11 cellular contexts compared by ENCODE assay signal in genomic region chr4:40915318-40916217, GRCh38.
A peak's percentile ranks its signal among the peaks of the same experiment; 100 is the strongest.
DNase-seq lines count a peak whose midpoint lies in the region; ATAC-seq and TF ChIP-seq lines count a peak whose summit lies in the region.
"Had no signal": no experiment of that assay in that cellular context is flagged by ENCODE, and none has a peak within 500 bp of the region (broad histone marks: within the 10 kb centered on the region; RNA-seq: fewer than 3 reads in every experiment).

No MANE protein-coding gene starts in this region.

- DNase-seq in MCF 10A (ENCODE audit: unreplicated experiment) (no peak), breast epithelium (ENCODE audit: low spot score in 2 of 2) (no peak), kidney glomerular epithelial cell (lab: John Stamatoyannopoulos, UW) (peak; percentile 75), thoracic aorta (ENCODE audit: low spot score) (no peak), NCI-H1092 treated with DMSO at 0.1 percent for 48 hours (lab: John Stamatoyannopoulos, UW) (no peak), transverse colon (no peak), GM20000 (ENCODE audit: low spot score) (no peak)
- DNase-seq in activated T-helper 1 cell treated with anti-CD3 and anti-CD28 coated beads, Interleukin-12 subunit alpha, Interleukin-12 subunit beta, Interleukin-2, Interleukin-4 antibody, amounts not matched to agents 30 ng/mL and 10 ng/mL and 1 ng/mL, durations not matched to agents 14 hours and 24 hours and 36 hours (ENCODE audit: low spot score) = no peak
- DNase-seq: CD4-positive, alpha-beta T cell; Karpas-422; natural killer cell had no signal

- no peaks in the 10 kb centered on the region for H3K27me3 ChIP-seq in breast epithelium
- no peaks in the 10 kb centered on the region for H3K27me3 ChIP-seq in thoracic aorta (replicated peaks; ENCODE audit: insufficient read depth)
- H3K27me3 ChIP-seq in transverse colon = no peaks in the 10 kb centered on the region

- POLR2A ChIA-PET in MCF 10A (lab: Yijun Ruan, JAX) = interaction anchor here (0.6 to 0.8 kb wide), 3 partner anchors 188 to 955 kb away, joined by 3 read pairs; no protein-coding TSS in a partner anchor

- H3K4me1 Mint-ChIP-seq in MCF 10A (ENCODE audit: insufficient read depth, unreplicated experiment) = peaks cover 24% of the 10 kb centered on the region
- H3K4me1 Mint-ChIP-seq in activated T-helper 1 cell treated with anti-CD3 and anti-CD28 coated beads, Interleukin-12 subunit alpha, Interleukin-12 subunit beta, Interleukin-2, Interleukin-4 antibody, amounts not matched to agents 30 ng/mL and 10 ng/mL and 1 ng/mL, durations not matched to agents 14 hours and 24 hours and 36 hours (ENCODE audit: low read depth) = peaks cover 40% of the 10 kb centered on the region
- H3K4me1 Mint-ChIP-seq: natural killer cell had no signal

- 70 to 83% methylated on average over 9 to 12 of the region's 12 CpGs for WGBS in transverse colon (ENCODE audit: low coverage in 1 of 2), 2 donors

- ATAC-seq in thoracic aorta (ENCODE audit: insufficient number of reproducible peaks, low FRiP score, low read depth) = peak; percentile 31
- ATAC-seq: natural killer cell had no signal

- no peaks in the 10 kb centered on the region for H3K27me3 Mint-ChIP-seq in MCF 10A (ENCODE audit: insufficient read depth, unreplicated experiment)
- H3K27me3 Mint-ChIP-seq in activated T-helper 1 cell treated with anti-CD3 and anti-CD28 coated beads, Interleukin-12 subunit alpha, Interleukin-12 subunit beta, Interleukin-2, Interleukin-4 antibody, amounts not matched to agents 30 ng/mL and 10 ng/mL and 1 ng/mL, durations not matched to agents 14 hours and 24 hours and 36 hours (ENCODE audit: insufficient read depth) = no peaks in the 10 kb centered on the region
- H3K27me3 Mint-ChIP-seq: CD4-positive, alpha-beta T cell had no signal

- H3K4me3 ChIP-seq in breast epithelium (no peak overlapping the region), thoracic aorta (peak overlapping the region; percentile 40), transverse colon (no peak overlapping the region)

- intact Hi-C loops in MCF 10A (cut with micrococcal nuclease) (loop anchor here (5.0 kb wide), 1 partner anchor 178 kb away; no protein-coding TSS in a partner anchor), breast epithelium (cut with DNase I; ENCODE audit: low total_unique reads) (no loop called here), transverse colon (cut with DNase I; ENCODE audit: low total_unique reads) (no loop called here)
- intact Hi-C loops in activated T-helper 1 cell treated with anti-CD3 and anti-CD28 coated beads, Interleukin-12 subunit alpha, Interleukin-12 subunit beta, Interleukin-2, Interleukin-4 antibody, amounts not matched to agents 30 ng/mL and 10 ng/mL and 1 ng/mL, durations not matched to agents 14 hours and 24 hours and 36 hours (cut with micrococcal nuclease) = loop anchor here (2.0 kb wide), 1 partner anchor 19 kb away; no protein-coding TSS in a partner anchor

- no TSS peak for BruUV-seq in MCF 10A (replicated peaks; lab: Mats Ljungman, UMichigan)

- no peak overlapping the region for H3K4me3 Mint-ChIP-seq in MCF 10A (ENCODE audit: unreplicated experiment)
- no peak overlapping the region for H3K4me3 Mint-ChIP-seq in activated T-helper 1 cell treated with anti-CD3 and anti-CD28 coated beads, Interleukin-12 subunit alpha, Interleukin-12 subunit beta, Interleukin-2, Interleukin-4 antibody, amounts not matched to agents 30 ng/mL and 10 ng/mL and 1 ng/mL, durations not matched to agents 14 hours and 24 hours and 36 hours
- H3K4me3 Mint-ChIP-seq: CD4-positive, alpha-beta T cell; natural killer cell had no signal

- no peak for TF ChIP-seq EP300 in transverse colon (IDR thresholded peaks at IDR 0.05; ENCODE audit: low read depth)

- no peaks in the 10 kb centered on the region for H3K9me3 Mint-ChIP-seq in MCF 10A (ENCODE audit: unreplicated experiment)
- no peaks in the 10 kb centered on the region for H3K9me3 Mint-ChIP-seq in activated T-helper 1 cell treated with anti-CD3 and anti-CD28 coated beads, Interleukin-12 subunit alpha, Interleukin-12 subunit beta, Interleukin-2, Interleukin-4 antibody, amounts not matched to agents 30 ng/mL and 10 ng/mL and 1 ng/mL, durations not matched to agents 14 hours and 24 hours and 36 hours
- H3K9me3 Mint-ChIP-seq: CD4-positive, alpha-beta T cell had no signal

- H3K27ac ChIP-seq in breast epithelium (no peak overlapping the region), thoracic aorta (peak overlapping the region; percentile 81 to 90), transverse colon (no peak overlapping the region)

- H3K4me1 ChIP-seq in breast epithelium = no peaks in the 10 kb centered on the region
- H3K4me1 ChIP-seq in thoracic aorta (ENCODE audit: control insufficient read depth in 1 of 2, low read depth in 2 of 2) = peaks cover 35 to 54% of the 10 kb centered on the region in 2 donors
- peaks cover 0 to 10% (median 6%) of the 10 kb centered on the region in 4 donors for H3K4me1 ChIP-seq in transverse colon

- TF ChIP-seq POLR2A in breast epithelium (IDR thresholded peaks at IDR 0.05) = no peak
- no peak for TF ChIP-seq POLR2A in transverse colon (IDR thresholded peaks at IDR 0.05)

- H3K36me3 ChIP-seq in breast epithelium (no peaks in the 10 kb centered on the region), thoracic aorta (no peaks in the 10 kb centered on the region), transverse colon (no peaks in the 10 kb centered on the region)

- H3K36me3 Mint-ChIP-seq in MCF 10A (ENCODE audit: insufficient read depth, unreplicated experiment) = peaks cover 79% of the 10 kb centered on the region
- peaks cover 3% of the 10 kb centered on the region for H3K36me3 Mint-ChIP-seq in activated T-helper 1 cell treated with anti-CD3 and anti-CD28 coated beads, Interleukin-12 subunit alpha, Interleukin-12 subunit beta, Interleukin-2, Interleukin-4 antibody, amounts not matched to agents 30 ng/mL and 10 ng/mL and 1 ng/mL, durations not matched to agents 14 hours and 24 hours and 36 hours (ENCODE audit: low read depth)
- H3K36me3 Mint-ChIP-seq: natural killer cell had no signal

- in situ Hi-C loops in transverse colon (cut with MboI; ENCODE audit: low pct_ligation_motif_present in 1 of 4, low pct_unique_long_range_greater_than_20kb in 1 of 4, low sequenced_read_pairs in 3 of 4) = no loop called here

- TF ChIP-seq CTCF in MCF 10A (IDR thresholded peaks at IDR 0.05; ENCODE audit: unreplicated experiment) (no peak), breast epithelium (IDR thresholded peaks at IDR 0.05) (no peak), thoracic aorta (IDR thresholded peaks at IDR 0.05) (no peak), transverse colon (IDR thresholded peaks at IDR 0.05) (no peak), GM20000 (IDR thresholded peaks at IDR 0.05; ENCODE audit: extremely low read depth, missing control alignments) (no peak)

- peak overlapping the region; percentile 13 for H3K27ac Mint-ChIP-seq in MCF 10A (ENCODE audit: low read depth, unreplicated experiment)
- H3K27ac Mint-ChIP-seq in activated T-helper 1 cell treated with anti-CD3 and anti-CD28 coated beads, Interleukin-12 subunit alpha, Interleukin-12 subunit beta, Interleukin-2, Interleukin-4 antibody, amounts not matched to agents 30 ng/mL and 10 ng/mL and 1 ng/mL, durations not matched to agents 14 hours and 24 hours and 36 hours = peak overlapping the region; percentile 74
- H3K27ac Mint-ChIP-seq: CD4-positive, alpha-beta T cell; natural killer cell had no signal

- CTCF ChIA-PET in MCF 10A (lab: Yijun Ruan, JAX) = interaction anchor here (0.6 to 1.7 kb wide), 2 partner anchors 10 to 18 kb away, joined by 3 to 11 read pairs; no protein-coding TSS in a partner anchor

- H3K9me3 ChIP-seq in breast epithelium (no peaks in the 10 kb centered on the region), thoracic aorta (no peaks in the 10 kb centered on the region), transverse colon (no peaks in the 10 kb centered on the region)

Comparison
In these comparisons a context has a peak if more than half of its experiments do, and no peak if none do; other contexts are left out.
1. intact Hi-C loops: an anchor here in MCF 10A (5.0 kb wide) and activated T-helper 1 cell treated with anti-CD3 and anti-CD28 coated beads, Interleukin-12 subunit alpha, Interleukin-12 subunit beta, Interleukin-2, Interleukin-4 antibody, amounts not matched to agents 30 ng/mL and 10 ng/mL and 1 ng/mL, durations not matched to agents 14 hours and 24 hours and 36 hours (2.0 kb wide); none called in breast epithelium and transverse colon.
2. H3K27ac ChIP-seq: peak in thoracic aorta (2 of 2); none in breast epithelium (0 of 2) and transverse colon (0 of 4).